Comparison of ENCODE assay signal across 8 cellular contexts in the genomic region with DNA sequence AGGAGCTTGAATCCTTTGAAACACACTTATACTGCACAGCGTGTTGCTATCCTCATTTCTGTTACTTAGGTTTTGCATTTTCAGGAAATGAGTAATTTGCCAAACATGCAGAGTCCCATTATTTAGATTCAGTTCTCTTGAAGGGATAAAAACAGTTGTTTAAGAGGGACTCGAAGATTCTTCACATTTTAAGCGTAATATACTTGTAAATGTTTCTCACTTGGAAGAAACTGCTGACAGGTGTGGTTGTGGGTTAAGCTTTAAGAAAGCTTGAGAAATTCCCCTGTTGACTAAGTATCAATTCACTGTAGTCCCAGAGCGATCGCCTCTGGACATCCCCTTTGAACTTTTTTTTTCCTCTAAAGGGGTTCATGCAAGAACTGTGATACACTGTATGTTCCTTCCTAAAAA. TPM values are rescaled to one million over a fixed set of nuclear protein-coding genes. Genes with fewer than 3 reads are reported as not detected.
DNase-seq lines count a peak whose midpoint lies in the region; ATAC-seq and TF ChIP-seq lines count a peak whose summit lies in the region.

No MANE protein-coding gene starts in this region.

- in situ Hi-C loops in ACHN (cut with HindIII; ENCODE audit: low pct_ligation_motif_present, low pct_unique_long_range_greater_than_20kb, low sequenced_read_pairs) = no loop called here

- peaks cover 0 to 37% of the 10 kb centered on the region in 2 donors for H3K4me1 ChIP-seq in naive thymus-derived CD4-positive, alpha-beta T cell (ENCODE audit: control insufficient read depth in 2 of 2, insufficient read depth in 2 of 2, low read length in 2 of 2)

- H3K36me3 ChIP-seq in naive thymus-derived CD4-positive, alpha-beta T cell (ENCODE audit: control insufficient read depth in 2 of 3, insufficient read depth in 3 of 3, low read length in 3 of 3) = no peaks in the 10 kb centered on the region

- peak; percentile 57 for DNase-seq in ACHN
- DNase-seq in activated CD8-positive, alpha-beta T cell treated with anti-CD3 and anti-CD28 coated beads, Interleukin-2, amount 10 ng/mL, durations not matched to agents 7 days and 5 days = no peak
- no peak for DNase-seq in naive thymus-derived CD4-positive, alpha-beta T cell
- no peak for DNase-seq in CD14-positive monocyte (ENCODE audit: low spot score)
- DNase-seq in inferior parietal cortex (ENCODE audit: extremely low spot score) = no peak
- no peak for DNase-seq in Calu3

- H3K27me3 ChIP-seq in naive thymus-derived CD4-positive, alpha-beta T cell (ENCODE audit: control insufficient read depth in 2 of 2, insufficient read depth in 2 of 2, low read length in 2 of 2) = no peaks in the 10 kb centered on the region

- no peaks in the 10 kb centered on the region for H3K27me3 Mint-ChIP-seq in activated CD8-positive, alpha-beta T cell treated with anti-CD3 and anti-CD28 coated beads, Interleukin-2, amount 10 ng/mL, durations not matched to agents 7 days and 5 days (ENCODE audit: low read depth)
- H3K27me3 Mint-ChIP-seq in naive thymus-derived CD4-positive, alpha-beta T cell = no peaks in the 10 kb centered on the region
- H3K27me3 Mint-ChIP-seq in CD14-positive monocyte (ENCODE audit: low read depth in 3 of 3) (peaks cover 0 to 2% (median 0%) of the 10 kb centered on the region in 3 donors), Calu3 (ENCODE audit: unreplicated experiment) (no peaks in the 10 kb centered on the region)

- H3K27ac Mint-ChIP-seq in activated CD8-positive, alpha-beta T cell treated with anti-CD3 and anti-CD28 coated beads, Interleukin-2, amount 10 ng/mL, durations not matched to agents 7 days and 5 days = no peak overlapping the region
- H3K27ac Mint-ChIP-seq in naive thymus-derived CD4-positive, alpha-beta T cell = peak overlapping the region in 1 of 9 donors; percentile 74
- no peak overlapping the region for H3K27ac Mint-ChIP-seq in CD14-positive monocyte
- no peak overlapping the region for H3K27ac Mint-ChIP-seq in Calu3 (ENCODE audit: unreplicated experiment)

- no peak overlapping the region for H3K4me3 ChIP-seq in naive thymus-derived CD4-positive, alpha-beta T cell (ENCODE audit: low read length)

- peak; percentile 53 for ATAC-seq in GM19351 (IDR thresholded peaks at IDR 0.05; ENCODE audit: unreplicated experiment)
- peak; percentile 66 for ATAC-seq in HG03196 (IDR thresholded peaks at IDR 0.05; ENCODE audit: unreplicated experiment)
- peak; percentile 31 for ATAC-seq in activated CD8-positive, alpha-beta T cell treated with anti-CD3 and anti-CD28 coated beads, Interleukin-2, amount 10 ng/mL, durations not matched to agents 7 days and 5 days
- ATAC-seq in naive thymus-derived CD4-positive, alpha-beta T cell = peak; percentile 71

- POLR2A ChIA-PET in activated CD8-positive, alpha-beta T cell treated with anti-CD3 and anti-CD28 coated beads, Interleukin-2, amount 10 ng/mL, durations not matched to agents 7 days and 5 days (lab: Charles Lee) = interaction anchor here (0.6 to 2.4 kb wide), 2 partner anchors 28 to 41 kb away, joined by 3 to 7 read pairs; no protein-coding TSS in a partner anchor
- POLR2A ChIA-PET in naive thymus-derived CD4-positive, alpha-beta T cell (lab: Charles Lee) = no interaction called here

- intact Hi-C loops in naive thymus-derived CD4-positive, alpha-beta T cell (cut with micrococcal nuclease) = loop anchor here in 1 of 2 donors (1.0 kb wide), 2 partner anchors 28 to 30 kb away; partner anchors contain the start of gene RGS1
- intact Hi-C loops in CD14-positive monocyte (cut with micrococcal nuclease) = no loop called here
- intact Hi-C loops in Calu3 (cut with micrococcal nuclease; ENCODE audit: unreplicated experiment) = no loop called here

- CTCF ChIA-PET in activated CD8-positive, alpha-beta T cell treated with anti-CD3 and anti-CD28 coated beads, Interleukin-2, amount 10 ng/mL, durations not matched to agents 7 days and 5 days (lab: Charles Lee) = interaction anchor here (1.2 to 2.5 kb wide), 5 partner anchors 9 to 70 kb away, joined by 3 to 14 read pairs (median 8); no protein-coding TSS in a partner anchor
- CTCF ChIA-PET in naive thymus-derived CD4-positive, alpha-beta T cell (lab: Charles Lee) = no interaction called here
- CTCF ChIA-PET in Calu3 (lab: Charles Lee) = no interaction called here

- H3K27ac ChIP-seq in naive thymus-derived CD4-positive, alpha-beta T cell (ENCODE audit: low read depth, low read length) = no peak overlapping the region

- H3K9me3 Mint-ChIP-seq in activated CD8-positive, alpha-beta T cell treated with anti-CD3 and anti-CD28 coated beads, Interleukin-2, amount 10 ng/mL, durations not matched to agents 7 days and 5 days (ENCODE audit: insufficient read depth) = no peaks in the 10 kb centered on the region
- H3K9me3 Mint-ChIP-seq in naive thymus-derived CD4-positive, alpha-beta T cell = no peaks in the 10 kb centered on the region
- H3K9me3 Mint-ChIP-seq in CD14-positive monocyte (no peaks in the 10 kb centered on the region), Calu3 (ENCODE audit: low read depth, unreplicated experiment) (no peaks in the 10 kb centered on the region)

- no peaks in the 10 kb centered on the region for H3K9me3 ChIP-seq in naive thymus-derived CD4-positive, alpha-beta T cell (ENCODE audit: control insufficient read depth in 2 of 3, low read length in 3 of 3)

- H3K4me1 Mint-ChIP-seq in activated CD8-positive, alpha-beta T cell treated with anti-CD3 and anti-CD28 coated beads, Interleukin-2, amount 10 ng/mL, durations not matched to agents 7 days and 5 days (ENCODE audit: low read depth) = peaks cover 34% of the 10 kb centered on the region
- H3K4me1 Mint-ChIP-seq in naive thymus-derived CD4-positive, alpha-beta T cell = peaks cover 9 to 63% (median 17%) of the 10 kb centered on the region in 7 donors
- H3K4me1 Mint-ChIP-seq in CD14-positive monocyte (peaks cover 10% of the 10 kb centered on the region), Calu3 (ENCODE audit: low read depth, unreplicated experiment) (no peaks in the 10 kb centered on the region)

- no peak overlapping the region for H3K4me3 Mint-ChIP-seq in activated CD8-positive, alpha-beta T cell treated with anti-CD3 and anti-CD28 coated beads, Interleukin-2, amount 10 ng/mL, durations not matched to agents 7 days and 5 days
- peak overlapping the region in 1 of 10 donors; percentile 61 for H3K4me3 Mint-ChIP-seq in naive thymus-derived CD4-positive, alpha-beta T cell
- no peak overlapping the region for H3K4me3 Mint-ChIP-seq in CD14-positive monocyte
- no peak overlapping the region for H3K4me3 Mint-ChIP-seq in Calu3 (ENCODE audit: low read depth, unreplicated experiment)

- TF ChIP-seq CTCF in CD14-positive monocyte (IDR thresholded peaks at IDR 0.05) = no peak
- TF ChIP-seq CTCF in Calu3 (IDR thresholded peaks at IDR 0.05; ENCODE audit: unreplicated experiment) = no peak

- BruUV-seq in Calu3 (replicated peaks; lab: Mats Ljungman, UMichigan) = no TSS peak

- peaks cover 3% of the 10 kb centered on the region for H3K36me3 Mint-ChIP-seq in activated CD8-positive, alpha-beta T cell treated with anti-CD3 and anti-CD28 coated beads, Interleukin-2, amount 10 ng/mL, durations not matched to agents 7 days and 5 days (ENCODE audit: low read depth)
- H3K36me3 Mint-ChIP-seq in naive thymus-derived CD4-positive, alpha-beta T cell = no peaks in the 10 kb centered on the region
- H3K36me3 Mint-ChIP-seq in CD14-positive monocyte = no peaks in the 10 kb centered on the region
- no peaks in the 10 kb centered on the region for H3K36me3 Mint-ChIP-seq in Calu3 (ENCODE audit: insufficient read depth, unreplicated experiment)

RNA-seq across cellular contexts. Expression of gene RGS1, which starts 30.6 kb away (rescaled TPM):
- total RNA-seq in activated CD8-positive, alpha-beta T cell treated with anti-CD3 and anti-CD28 coated beads, Interleukin-2, amount 10 ng/mL, durations not matched to agents 7 days and 5 days = 10 to 100 TPM; 13.8 to 15.7 TPM
- total RNA-seq in naive thymus-derived CD4-positive, alpha-beta T cell = 100 to 1,000 TPM in 2 of 5 experiments, 10 to 100 TPM in 1, 1 to 10 TPM in 2; 3.4 to 607 (median 22.1) TPM
- polyA plus RNA-seq in naive thymus-derived CD4-positive, alpha-beta T cell = 10 to 100 TPM in 1 of 2 donors, 1 to 10 TPM in 1; 3.4 to 14.3 TPM
- polyA plus RNA-seq in CD14-positive monocyte = 10 to 100 TPM in 1 of 2 donors, 1 to 10 TPM in 1; 2.4 to 17.7 TPM
- total RNA-seq in Calu3 (2022) = not detected in 2 replicates
